In genomic region chr11:73379189-73379880, GRCh38 we compare ENCODE assay signal across 11 cellular contexts. TPM values are rescaled to one million over a fixed set of nuclear protein-coding genes. Genes with fewer than 3 reads are reported as not detected.
DNase-seq lines count a peak whose midpoint lies in the region; ATAC-seq and TF ChIP-seq lines count a peak whose summit lies in the region.
"Had no signal": no experiment of that assay in that cellular context is flagged by ENCODE, and none has a peak within 500 bp of the region (broad histone marks: within the 10 kb centered on the region; RNA-seq: fewer than 3 reads in every experiment).

No MANE protein-coding gene starts in this region.

- POLR2A ChIA-PET in OCI-LY7 (lab: Charles Lee): no interaction called here

- peaks cover 76% of the 10 kb centered on the region for H3K4me1 ChIP-seq in OCI-LY7 (ENCODE audit: insufficient read depth, low read length, poor library complexity, severe bottlenecking)

- H3K4me2 ChIP-seq in OCI-LY7 (ENCODE audit: low read length): peak overlapping the region; percentile 87

- peaks cover 70% of the 10 kb centered on the region for H3K79me2 ChIP-seq in OCI-LY7 (ENCODE audit: insufficient read depth, low read depth, low read length)

- no TSS peak for BruUV-seq in OCI-LY7 (replicated peaks; lab: Mats Ljungman, UMichigan)

- H3K27me3 Mint-ChIP-seq in activated naive CD4-positive, alpha-beta T cell treated with anti-CD3 and anti-CD28 coated beads, Interleukin-2, amount 50 U/mL, for 24 hours: no peaks in the 10 kb centered on the region
- no peaks in the 10 kb centered on the region for H3K27me3 Mint-ChIP-seq in activated naive CD4-positive, alpha-beta T cell treated with anti-CD3 and anti-CD28 coated beads for 36 hours (ENCODE audit: low read depth)
- H3K27me3 Mint-ChIP-seq in stimulated activated naive B cell treated with anti-CD40 and anti-IgM and Interleukin-4, amounts not matched to agents 10 μg/mL and 1 μg/mL and 100 μg/mL, for 72 hours: no peaks in the 10 kb centered on the region

- H3K9me3 ChIP-seq in OCI-LY7 (ENCODE audit: low read length): no peaks in the 10 kb centered on the region

- H3K4me3 ChIP-seq in OCI-LY7 (ENCODE audit: low read depth, low read length, poor library complexity, severe bottlenecking): peak overlapping the region; percentile 98

- H3K9me2 ChIP-seq in OCI-LY7 (ENCODE audit: insufficient read depth, low read length): no peaks in the 10 kb centered on the region

- no peaks in the 10 kb centered on the region for H3K27me3 ChIP-seq in layer of hippocampus (ENCODE audit: control insufficient read depth, insufficient read depth, low read length)

- H4K20me1 ChIP-seq in OCI-LY7 (ENCODE audit: insufficient read depth, low read length): peaks cover 20% of the 10 kb centered on the region

- no peak for ATAC-seq in stimulated activated naive B cell treated with anti-CD40 and anti-IgM and Interleukin-4, amounts not matched to agents 10 μg/mL and 1 μg/mL and 100 μg/mL, for 72 hours (replicated peaks)
- ATAC-seq in HG02642 (IDR thresholded peaks at IDR 0.05; ENCODE audit: poor library complexity, unreplicated experiment) (no peak), GM21423 (IDR thresholded peaks at IDR 0.05; ENCODE audit: unreplicated experiment) (no peak)
- ATAC-seq: activated CD4-positive, CD25-positive, alpha-beta regulatory T cell treated with anti-CD3 and anti-CD28 coated beads, Interleukin-2, amount 50 U/mL, for 24 hours had no signal

- peak overlapping the region; percentile 54 for H3K4me3 Mint-ChIP-seq in activated naive CD4-positive, alpha-beta T cell treated with anti-CD3 and anti-CD28 coated beads, Interleukin-2, amount 50 U/mL, for 24 hours
- no peak overlapping the region for H3K4me3 Mint-ChIP-seq in activated naive CD4-positive, alpha-beta T cell treated with anti-CD3 and anti-CD28 coated beads for 36 hours
- peak overlapping the region; percentile 94 to 96 for H3K4me3 Mint-ChIP-seq in stimulated activated naive B cell treated with anti-CD40 and anti-IgM and Interleukin-4, amounts not matched to agents 10 μg/mL and 1 μg/mL and 100 μg/mL, for 72 hours

- peaks cover 3% of the 10 kb centered on the region for H3K36me3 Mint-ChIP-seq in activated naive CD4-positive, alpha-beta T cell treated with anti-CD3 and anti-CD28 coated beads, Interleukin-2, amount 50 U/mL, for 24 hours
- peaks cover 4% of the 10 kb centered on the region for H3K36me3 Mint-ChIP-seq in activated naive CD4-positive, alpha-beta T cell treated with anti-CD3 and anti-CD28 coated beads for 36 hours (ENCODE audit: low read depth)
- H3K36me3 Mint-ChIP-seq in stimulated activated naive B cell treated with anti-CD40 and anti-IgM and Interleukin-4, amounts not matched to agents 10 μg/mL and 1 μg/mL and 100 μg/mL, for 72 hours: peaks cover 38 to 48% of the 10 kb centered on the region in 2 donors

- CTCF ChIA-PET in activated naive CD4-positive, alpha-beta T cell treated with anti-CD3 and anti-CD28 coated beads for 36 hours (lab: Charles Lee): interaction anchor here (1.0 to 1.9 kb wide), 2 partner anchors 28 to 44 kb away, joined by 4 to 5 read pairs; no protein-coding TSS in a partner anchor
- CTCF ChIA-PET in OCI-LY7 (lab: Charles Lee; ENCODE audit: unreplicated experiment): interaction anchor here (0.6 kb wide), 1 partner anchor 467 kb away, joined by 3 read pairs; no protein-coding TSS in a partner anchor

- H3K27ac Mint-ChIP-seq in activated naive CD4-positive, alpha-beta T cell treated with anti-CD3 and anti-CD28 coated beads, Interleukin-2, amount 50 U/mL, for 24 hours: peak overlapping the region; percentile 23
- H3K27ac Mint-ChIP-seq in activated naive CD4-positive, alpha-beta T cell treated with anti-CD3 and anti-CD28 coated beads for 36 hours: no peak overlapping the region
- peak overlapping the region; percentile 98 for H3K27ac Mint-ChIP-seq in stimulated activated naive B cell treated with anti-CD40 and anti-IgM and Interleukin-4, amounts not matched to agents 10 μg/mL and 1 μg/mL and 100 μg/mL, for 72 hours

- intact Hi-C loops in activated naive CD4-positive, alpha-beta T cell treated with anti-CD3 and anti-CD28 coated beads for 36 hours (cut with micrococcal nuclease): loop anchor here (5.0 to 10.0 kb wide), 3 partner anchors 385 to 498 kb away; partner anchors contain the start of genes COA4, MRPL48, PAAF1 and RAB6A
- intact Hi-C loops in OCI-LY7 (cut with micrococcal nuclease; ENCODE audit: unreplicated experiment): no loop called here

- no peak for TF ChIP-seq CTCF in OCI-LY7 (conservative IDR thresholded peaks at IDR 0.05; ENCODE audit: low read length)

- DNase-seq in activated naive CD4-positive, alpha-beta T cell treated with anti-CD3 and anti-CD28 coated beads for 36 hours: no peak
- DNase-seq in OCI-LY7 (ENCODE audit: low spot score) (no peak), Ammon's horn (ENCODE audit: low spot score) (no peak)
- DNase-seq in stimulated activated naive B cell treated with anti-CD40 and anti-IgM and Interleukin-4, amounts not matched to agents 10 μg/mL and 1 μg/mL and 100 μg/mL, for 72 hours: no peak
- DNase-seq: NCI-H146, NCI-H526 had no signal

- peaks cover 13% of the 10 kb centered on the region; the same call in 1 of the 2 replicates for H3K36me3 ChIP-seq in OCI-LY7 (ENCODE audit: insufficient read depth, low read length)

- H3K4me1 Mint-ChIP-seq in activated naive CD4-positive, alpha-beta T cell treated with anti-CD3 and anti-CD28 coated beads, Interleukin-2, amount 50 U/mL, for 24 hours: peaks cover 66% of the 10 kb centered on the region
- H3K4me1 Mint-ChIP-seq in activated naive CD4-positive, alpha-beta T cell treated with anti-CD3 and anti-CD28 coated beads for 36 hours (ENCODE audit: low read depth): peaks cover 69% of the 10 kb centered on the region
- H3K4me1 Mint-ChIP-seq in stimulated activated naive B cell treated with anti-CD40 and anti-IgM and Interleukin-4, amounts not matched to agents 10 μg/mL and 1 μg/mL and 100 μg/mL, for 72 hours: peaks cover 76 to 80% of the 10 kb centered on the region in 2 donors

- no peak overlapping the region for H2AFZ ChIP-seq in OCI-LY7 (ENCODE audit: low read length)

- H3K9me3 Mint-ChIP-seq in activated naive CD4-positive, alpha-beta T cell treated with anti-CD3 and anti-CD28 coated beads, Interleukin-2, amount 50 U/mL, for 24 hours: no peaks in the 10 kb centered on the region
- no peaks in the 10 kb centered on the region for H3K9me3 Mint-ChIP-seq in activated naive CD4-positive, alpha-beta T cell treated with anti-CD3 and anti-CD28 coated beads for 36 hours
- H3K9me3 Mint-ChIP-seq in stimulated activated naive B cell treated with anti-CD40 and anti-IgM and Interleukin-4, amounts not matched to agents 10 μg/mL and 1 μg/mL and 100 μg/mL, for 72 hours: no peaks in the 10 kb centered on the region

- H3K27ac ChIP-seq in OCI-LY7 (ENCODE audit: low read depth, low read length, poor library complexity, severe bottlenecking) (peak overlapping the region; percentile 13), layer of hippocampus (ENCODE audit: low read depth, low read length) (peak overlapping the region; percentile 30)

RNA-seq across cellular contexts. Expression of gene RELT, which starts 3.1 kb away (rescaled TPM):
- total RNA-seq in activated naive CD4-positive, alpha-beta T cell treated with anti-CD3 and anti-CD28 coated beads for 36 hours: 10 to 100 TPM; 17.9 to 18.5 TPM
- total RNA-seq in OCI-LY7 (2014; rRNA removed; shearing (Covaris generic)): 16.6 and 21.5 TPM in 2 replicates
- total RNA-seq in OCI-LY7 (2022): 24.7 and 30.8 TPM in 2 replicates
